In the genomic region with DNA sequence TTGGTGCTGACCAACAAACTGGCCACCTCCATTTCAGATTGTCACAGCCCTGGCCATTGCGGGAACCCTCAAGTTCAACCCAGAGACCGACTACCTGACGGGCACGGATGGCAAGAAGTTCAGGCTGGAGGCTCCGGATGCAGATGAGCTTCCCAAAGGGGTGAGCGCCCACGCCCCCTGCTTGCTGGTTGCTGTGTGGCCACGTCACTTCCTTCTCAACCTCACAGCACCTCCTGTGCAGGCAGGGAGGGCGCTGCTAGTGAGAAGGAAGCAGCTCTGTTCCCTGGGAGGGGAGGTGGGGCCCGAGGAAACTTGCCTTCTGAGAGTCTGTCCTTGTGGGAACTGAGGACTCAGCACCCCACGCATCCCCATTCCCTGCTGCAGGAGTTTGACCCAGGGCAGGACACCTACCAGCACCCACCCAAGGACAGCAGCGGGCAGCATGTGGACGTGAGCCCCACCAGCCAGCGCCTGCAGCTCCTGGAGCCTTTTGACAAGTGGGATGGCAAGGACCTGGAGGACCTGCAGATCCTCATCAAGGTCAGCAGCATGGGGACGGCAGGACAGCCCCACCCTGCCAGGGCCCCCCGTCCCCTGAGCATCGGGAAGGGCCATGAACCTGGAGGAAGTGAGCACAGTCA, we compare ENCODE assay signal across 9 cellular contexts. TPM values are rescaled to one million over a fixed set of nuclear protein-coding genes. Genes with fewer than 3 reads are reported as not detected.
A peak's percentile ranks its signal among the peaks of the same experiment; 100 is the strongest.
DNase-seq lines count a peak whose midpoint lies in the region; ATAC-seq lines count a peak whose summit lies in the region.
"Had no signal": no experiment of that assay in that cellular context is flagged by ENCODE, and none has a peak within 500 bp of the region (broad histone marks: within the 10 kb centered on the region; RNA-seq: fewer than 3 reads in every experiment).

No MANE protein-coding gene starts in this region.

- peak overlapping the region; percentile 47 for H3K27ac ChIP-seq in thymus (ENCODE audit: low read depth)

- no peaks in the 10 kb centered on the region for H3K27me3 Mint-ChIP-seq in T-helper 1 cell treated with Interleukin-12 subunit alpha and Interleukin-12 subunit beta and Interleukin-4 antibody, amounts not matched to agents 30 μg/mL and 1 μg/mL, for 36 hours (ENCODE audit: low read depth)
- H3K27me3 Mint-ChIP-seq in activated naive CD8-positive, alpha-beta T cell treated with anti-CD3 and anti-CD28 coated beads, Interleukin-2, amount 50 U/mL, for 24 hours: no peaks in the 10 kb centered on the region

- H3K9ac ChIP-seq in mucosa of stomach (ENCODE audit: low read length): peak overlapping the region; percentile 4

- DNase-seq in A172 (ENCODE audit: low spot score) (peak; percentile 12), DMS53 (lab: John Stamatoyannopoulos, UW) (no peak), NCI-H1694 treated with DMSO at 0.1 percent for 48 hours (lab: John Stamatoyannopoulos, UW) (no peak)
- DNase-seq in activated naive CD8-positive, alpha-beta T cell treated with anti-CD3 and anti-CD28 coated beads, Interleukin-2, amount 50 U/mL, for 24 hours: peak; percentile 63

- H3K4me1 ChIP-seq in mucosa of stomach (ENCODE audit: control insufficient read depth, insufficient read depth, low read length) (peaks cover 29% of the 10 kb centered on the region), thymus (ENCODE audit: control insufficient read depth, insufficient read depth, low read length) (peaks cover 3% of the 10 kb centered on the region)

- 45% methylated on average over 17 of the region's 17 CpGs for WGBS in thymus

- peaks cover 39% of the 10 kb centered on the region for H3K36me3 ChIP-seq in mucosa of stomach (ENCODE audit: control insufficient read depth, insufficient read depth, low read length)
- peaks cover 69% of the 10 kb centered on the region for H3K36me3 ChIP-seq in thymus (ENCODE audit: control insufficient read depth, insufficient read depth)

- no peak overlapping the region for H3K4me3 Mint-ChIP-seq in T-helper 1 cell treated with Interleukin-12 subunit alpha and Interleukin-12 subunit beta and Interleukin-4 antibody, amounts not matched to agents 30 μg/mL and 1 μg/mL, for 36 hours
- H3K4me3 Mint-ChIP-seq in activated naive CD8-positive, alpha-beta T cell treated with anti-CD3 and anti-CD28 coated beads, Interleukin-2, amount 50 U/mL, for 24 hours: no peak overlapping the region

- H3K4me1 Mint-ChIP-seq in T-helper 1 cell treated with Interleukin-12 subunit alpha and Interleukin-12 subunit beta and Interleukin-4 antibody, amounts not matched to agents 30 μg/mL and 1 μg/mL, for 36 hours (ENCODE audit: low read depth): peaks cover 9% of the 10 kb centered on the region
- H3K4me1 Mint-ChIP-seq in activated naive CD8-positive, alpha-beta T cell treated with anti-CD3 and anti-CD28 coated beads, Interleukin-2, amount 50 U/mL, for 24 hours: peaks cover 19% of the 10 kb centered on the region

- H3K36me3 Mint-ChIP-seq in T-helper 1 cell treated with Interleukin-12 subunit alpha and Interleukin-12 subunit beta and Interleukin-4 antibody, amounts not matched to agents 30 μg/mL and 1 μg/mL, for 36 hours (ENCODE audit: low read depth): peaks cover 18% of the 10 kb centered on the region
- peaks cover 22% of the 10 kb centered on the region for H3K36me3 Mint-ChIP-seq in activated naive CD8-positive, alpha-beta T cell treated with anti-CD3 and anti-CD28 coated beads, Interleukin-2, amount 50 U/mL, for 24 hours (ENCODE audit: low read depth)

- H3K9me3 ChIP-seq in mucosa of stomach (ENCODE audit: control insufficient read depth, low read length) (no peaks in the 10 kb centered on the region), thymus (ENCODE audit: control insufficient read depth) (no peaks in the 10 kb centered on the region)
- H3K9me3 ChIP-seq: psoas muscle had no signal

- peak; percentile 67 for ATAC-seq in activated naive CD8-positive, alpha-beta T cell treated with anti-CD3 and anti-CD28 coated beads, Interleukin-2, amount 50 U/mL, for 24 hours
- no peak for ATAC-seq in GM21447 (IDR thresholded peaks at IDR 0.05; ENCODE audit: unreplicated experiment)

- H3K4me3 ChIP-seq in mucosa of stomach (ENCODE audit: low read length): no peak overlapping the region
- no peak overlapping the region for H3K4me3 ChIP-seq in thymus (ENCODE audit: low read length)
- H3K4me3 ChIP-seq: psoas muscle had no signal

- H3K27ac Mint-ChIP-seq in T-helper 1 cell treated with Interleukin-12 subunit alpha and Interleukin-12 subunit beta and Interleukin-4 antibody, amounts not matched to agents 30 μg/mL and 1 μg/mL, for 36 hours: peak overlapping the region; percentile 52
- H3K27ac Mint-ChIP-seq in activated naive CD8-positive, alpha-beta T cell treated with anti-CD3 and anti-CD28 coated beads, Interleukin-2, amount 50 U/mL, for 24 hours: peak overlapping the region; percentile 74

- H3K9me3 Mint-ChIP-seq in T-helper 1 cell treated with Interleukin-12 subunit alpha and Interleukin-12 subunit beta and Interleukin-4 antibody, amounts not matched to agents 30 μg/mL and 1 μg/mL, for 36 hours: no peaks in the 10 kb centered on the region
- no peaks in the 10 kb centered on the region for H3K9me3 Mint-ChIP-seq in activated naive CD8-positive, alpha-beta T cell treated with anti-CD3 and anti-CD28 coated beads, Interleukin-2, amount 50 U/mL, for 24 hours

- no peaks in the 10 kb centered on the region for H3K27me3 ChIP-seq in mucosa of stomach (ENCODE audit: control insufficient read depth, insufficient read depth, low read length)
- H3K27me3 ChIP-seq in thymus (ENCODE audit: control insufficient read depth, insufficient read depth): no peaks in the 10 kb centered on the region

RNA-seq across cellular contexts. Expression of a gene that starts 19.3 kb away (rescaled TPM):
- total RNA-seq in A172 (2014; rRNA removed; shearing (Covaris generic)): 11.8 and 27.8 TPM in 2 replicates
- polyA plus RNA-seq in thymus: 14.9 TPM

RNA-seq across cellular contexts. Expression of a gene that starts 35.9 kb away (rescaled TPM):
- 2.8 and 3.5 TPM in 2 replicates for total RNA-seq in A172 (2014; rRNA removed; shearing (Covaris generic))
- polyA plus RNA-seq in thymus: 3.0 TPM

RNA-seq across cellular contexts. Expression of a gene that starts 56.0 kb away (rescaled TPM):
- 34.3 and 41.2 TPM in 2 replicates for total RNA-seq in A172 (2014; rRNA removed; shearing (Covaris generic))
- 29.7 TPM for polyA plus RNA-seq in thymus

RNA-seq across cellular contexts. Expression of a gene that starts 56.4 kb away (rescaled TPM):
- total RNA-seq in A172 (2014; rRNA removed; shearing (Covaris generic)): 63.7 and 71.3 TPM in 2 replicates
- 65.7 TPM for polyA plus RNA-seq in thymus

Comparison
In these comparisons a context has a peak if more than half of its experiments do, and no peak if none do; other contexts are left out.
1. DNase-seq: peak in A172 (single experiment) and activated naive CD8-positive, alpha-beta T cell treated with anti-CD3 and anti-CD28 coated beads, Interleukin-2, amount 50 U/mL, for 24 hours (single experiment); none in DMS53 (single experiment) and NCI-H1694 treated with DMSO at 0.1 percent for 48 hours (single experiment).